ENCODE assay signal across 8 cellular contexts in the genomic region with DNA sequence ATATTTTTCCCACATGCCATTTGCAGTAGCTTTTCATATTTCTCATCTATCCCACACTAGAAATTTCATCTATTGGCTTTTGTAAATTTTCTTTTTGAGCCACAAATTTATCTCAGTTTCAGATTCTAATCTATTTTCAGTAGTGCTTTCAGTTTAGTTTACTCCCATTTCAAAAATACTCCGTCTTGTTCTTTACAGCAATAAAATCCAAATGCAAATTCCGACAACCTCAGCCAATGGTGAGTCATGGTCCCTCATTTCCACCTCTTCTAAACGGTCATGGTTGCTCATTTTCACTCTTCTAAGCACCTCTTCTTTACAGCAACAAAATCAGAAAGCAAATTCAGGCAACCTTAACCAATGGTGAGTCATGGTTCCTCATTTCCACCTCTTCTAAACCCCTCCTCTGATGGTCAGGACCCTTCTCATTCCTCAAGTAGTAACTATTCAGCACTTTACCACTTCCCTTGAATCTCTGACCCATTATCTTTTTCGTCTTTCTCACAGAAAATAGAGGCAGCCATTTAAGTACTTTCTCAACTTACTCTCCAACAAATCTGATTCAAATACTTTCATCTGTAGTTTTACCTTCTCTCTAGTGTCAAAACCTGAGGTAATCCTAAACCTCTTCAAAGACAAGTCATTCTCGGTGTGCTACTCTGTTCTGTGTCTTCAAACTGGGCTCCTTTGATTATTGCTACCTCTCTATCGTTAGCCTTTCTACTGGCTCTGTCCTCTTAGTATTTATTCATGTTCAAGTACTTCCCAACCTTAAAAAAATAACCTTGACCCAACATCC. TPM values are rescaled to one million over a fixed set of nuclear protein-coding genes. Genes with fewer than 3 reads are reported as not detected.
DNase-seq lines count a peak whose midpoint lies in the region; ATAC-seq, FAIRE-seq and TF ChIP-seq lines count a peak whose summit lies in the region.

No MANE protein-coding gene starts in this region.

- H3K4me3 ChIP-seq in colonic mucosa = no peak overlapping the region

- DNase-seq in GM12892 (ENCODE audit: insufficient read length) (no peak), colonic mucosa (no peak), NCI-H187 treated with DMSO at 0.1 percent for 48 hours (lab: John Stamatoyannopoulos, UW) (no peak), ecto neural progenitor cell (ENCODE audit: low spot score) (no peak), left ventricle myocardium superior (no peak), COLO829 (ENCODE audit: low spot score) (no peak)

- no peaks in the 10 kb centered on the region for H3K4me1 ChIP-seq in colonic mucosa

- H3K9me3 ChIP-seq in KOPT-K1 (ENCODE audit: insufficient read depth, low read length, poor library complexity, severe bottlenecking) = peaks cover 4% of the 10 kb centered on the region
- no peaks in the 10 kb centered on the region for H3K9me3 ChIP-seq in colonic mucosa

- TF ChIP-seq POLR2A in GM12892 (IDR thresholded peaks at IDR 0.05; ENCODE audit: low read depth, low read length) = peak; percentile 42; the same call in 1 of the 2 replicates

- H3K36me3 ChIP-seq in KOPT-K1 (ENCODE audit: insufficient read depth, low read length) (peaks cover 14% of the 10 kb centered on the region), colonic mucosa (no peaks in the 10 kb centered on the region)

- TF ChIP-seq CTCF in colonic mucosa (IDR thresholded peaks at IDR 0.05) = no peak

- intact Hi-C loops in colonic mucosa (cut with DNase I) = no loop called here
- intact Hi-C loops in left ventricle myocardium superior (cut with micrococcal nuclease) = no loop called here

- peak; percentile 90 for FAIRE-seq in GM12892 (lab: Jason Lieb, UNC)

- H3K27ac ChIP-seq in KOPT-K1 (ENCODE audit: low read depth, low read length, poor library complexity, severe bottlenecking) (peak overlapping the region; percentile 68), colonic mucosa (peak overlapping the region; percentile 34)

- H3K27me3 ChIP-seq in colonic mucosa = no peaks in the 10 kb centered on the region

- ATAC-seq in GM21528 (IDR thresholded peaks at IDR 0.05; ENCODE audit: low FRiP score, unreplicated experiment) (peak; percentile 53), left ventricle myocardium superior (no peak)

- no peak overlapping the region for H3K9ac ChIP-seq in colonic mucosa (ENCODE audit: low read depth in 2 of 2, low read length in 2 of 2)

RNA-seq across cellular contexts. Expression of gene C21orf91, which starts 34.4 kb away (rescaled TPM):
- polyA plus RNA-seq in GM12892 (2012; ENCODE audit: missing spikeins) = 14.0 TPM
- total RNA-seq in colonic mucosa = 1 to 10 TPM; 3.8 to 9.6 TPM
- total RNA-seq in left ventricle myocardium superior = 6.7 TPM
